ENCODE assay signal across 29 cellular contexts in genomic region chr16:7319514-7319913, GRCh38. TPM values are rescaled to one million over a fixed set of nuclear protein-coding genes. Genes with fewer than 3 reads are reported as not detected.
"Had no signal": no experiment of that assay in that cellular context is flagged by ENCODE, and none has a peak within 500 bp of the region (broad histone marks: within the 10 kb centered on the region; RNA-seq: fewer than 3 reads in every experiment).

No MANE protein-coding gene starts in this region.

- H3K27me3 ChIP-seq: adrenal gland, body of pancreas, colonic mucosa had no signal

- H3K27me3 Mint-ChIP-seq: activated CD4-positive, alpha-beta memory T cell treated with anti-CD3 and anti-CD28 coated beads, Interleukin-2, amount 10 ng/mL, durations not matched to agents 7 days and 5 days; activated CD4-positive, alpha-beta T cell treated with anti-CD3 and anti-CD28 coated beads, Interleukin-2, amount 10 ng/mL, durations not matched to agents 24 days and 14 days; activated naive CD4-positive, alpha-beta T cell treated with anti-CD3 and anti-CD28 coated beads, Interleukin-2, amount 50 U/mL, for 24 hours; activated T-cell treated with anti-CD3 and anti-CD28 coated beads, Interleukin-2, amount 50 U/mL, for 24 hours had no signal

- H3K9me3 ChIP-seq: adrenal gland, body of pancreas, colonic mucosa had no signal

- ATAC-seq: activated CD4-positive, alpha-beta T cell treated with anti-CD3 and anti-CD28 coated beads for 36 hours; activated naive CD8-positive, alpha-beta T cell treated with anti-CD3 and anti-CD28 coated beads, Interleukin-2, amount 50 U/mL, for 24 hours; activated T-cell treated with anti-CD3 and anti-CD28 coated beads, Interleukin-2, amount 50 U/mL, for 72 hours; body of pancreas had no signal

- H3K27ac Mint-ChIP-seq: activated CD4-positive, alpha-beta memory T cell treated with anti-CD3 and anti-CD28 coated beads, Interleukin-2, amount 10 ng/mL, durations not matched to agents 7 days and 5 days; activated CD4-positive, alpha-beta T cell treated with anti-CD3 and anti-CD28 coated beads for 36 hours; activated CD4-positive, alpha-beta T cell treated with anti-CD3 and anti-CD28 coated beads, Interleukin-2, amount 10 ng/mL, durations not matched to agents 24 days and 14 days; activated naive CD4-positive, alpha-beta T cell treated with anti-CD3 and anti-CD28 coated beads, Interleukin-2, amount 50 U/mL, for 24 hours; activated naive CD8-positive, alpha-beta T cell treated with anti-CD3 and anti-CD28 coated beads for 36 hours; activated naive CD8-positive, alpha-beta T cell treated with anti-CD3 and anti-CD28 coated beads, Interleukin-2, amount 50 U/mL, for 24 hours; activated T-cell treated with anti-CD3 and anti-CD28 coated beads, Interleukin-2, amount 50 U/mL, for 24 hours; activated T-cell treated with anti-CD3 and anti-CD28 coated beads, Interleukin-2, amount 50 U/mL, for 72 hours had no signal

- DNase-seq: activated CD4-positive, alpha-beta memory T cell treated with anti-CD3 and anti-CD28 coated beads, Interleukin-2, amount 10 ng/mL, durations not matched to agents 7 days and 5 days; activated CD4-positive, alpha-beta T cell treated with anti-CD3 and anti-CD28 coated beads for 36 hours; activated CD4-positive, alpha-beta T cell treated with anti-CD3 and anti-CD28 coated beads, Interleukin-2, amount 10 ng/mL, durations not matched to agents 24 days and 14 days; activated CD4-positive, CD25-positive, alpha-beta regulatory T cell; activated CD4-positive, CD25-positive, alpha-beta regulatory T cell treated with anti-CD3 and anti-CD28 coated beads, Interleukin-2, amount 50 U/mL, for 72 hours; activated CD8-positive, alpha-beta memory T cell treated with anti-CD3 and anti-CD28 coated beads, Interleukin-2, amount 50 U/mL, for 48 hours; activated effector memory CD4-positive, alpha-beta T cell treated with Interleukin-2 at 50 U/mL for 16 hours; activated gamma-delta T cell treated with Interleukin-2 at 50 U/mL for 16 hours; activated naive CD4-positive, alpha-beta T cell treated with Interleukin-2 at 50 U/mL for 16 hours; activated naive CD8-positive, alpha-beta T cell treated with anti-CD3 and anti-CD28 coated beads for 36 hours; activated naive CD8-positive, alpha-beta T cell treated with anti-CD3 and anti-CD28 coated beads, Interleukin-2, amount 50 U/mL, for 24 hours; activated T-cell treated with anti-CD3 and anti-CD28 coated beads for 4 hours; activated T-cell treated with anti-CD3 and anti-CD28 coated beads, Interleukin-2, amount 50 U/mL, for 24 hours; activated T-cell treated with anti-CD3 and anti-CD28 coated beads, Interleukin-2, amount 50 U/mL, for 72 hours; adrenal gland; amygdala; aorta; body of pancreas; central memory CD4-positive, alpha-beta T cell; cerebellar nuclear complex; colonic mucosa; effector CD8-positive, alpha-beta T cell; foreskin fibroblast; T-helper 2 cell had no signal

- H3K4me3 ChIP-seq: adrenal gland, body of pancreas, colonic mucosa had no signal

- H3K36me3 Mint-ChIP-seq: activated naive CD4-positive, alpha-beta T cell treated with anti-CD3 and anti-CD28 coated beads, Interleukin-2, amount 50 U/mL, for 24 hours; activated naive CD8-positive, alpha-beta T cell treated with anti-CD3 and anti-CD28 coated beads for 36 hours had no signal

- H3K4me1 Mint-ChIP-seq: activated CD4-positive, alpha-beta memory T cell treated with anti-CD3 and anti-CD28 coated beads, Interleukin-2, amount 10 ng/mL, durations not matched to agents 7 days and 5 days; activated CD4-positive, alpha-beta T cell treated with anti-CD3 and anti-CD28 coated beads for 36 hours; activated CD4-positive, alpha-beta T cell treated with anti-CD3 and anti-CD28 coated beads, Interleukin-2, amount 10 ng/mL, durations not matched to agents 24 days and 14 days; activated naive CD4-positive, alpha-beta T cell treated with anti-CD3 and anti-CD28 coated beads, Interleukin-2, amount 50 U/mL, for 24 hours; activated naive CD8-positive, alpha-beta T cell treated with anti-CD3 and anti-CD28 coated beads for 36 hours; activated naive CD8-positive, alpha-beta T cell treated with anti-CD3 and anti-CD28 coated beads, Interleukin-2, amount 50 U/mL, for 24 hours had no signal

- H3K4me3 Mint-ChIP-seq: activated CD4-positive, alpha-beta memory T cell treated with anti-CD3 and anti-CD28 coated beads, Interleukin-2, amount 10 ng/mL, durations not matched to agents 7 days and 5 days; activated CD4-positive, alpha-beta T cell treated with anti-CD3 and anti-CD28 coated beads for 36 hours; activated CD4-positive, alpha-beta T cell treated with anti-CD3 and anti-CD28 coated beads, Interleukin-2, amount 10 ng/mL, durations not matched to agents 24 days and 14 days; activated naive CD4-positive, alpha-beta T cell treated with anti-CD3 and anti-CD28 coated beads, Interleukin-2, amount 50 U/mL, for 24 hours; activated naive CD8-positive, alpha-beta T cell treated with anti-CD3 and anti-CD28 coated beads for 36 hours; activated naive CD8-positive, alpha-beta T cell treated with anti-CD3 and anti-CD28 coated beads, Interleukin-2, amount 50 U/mL, for 24 hours; activated T-cell treated with anti-CD3 and anti-CD28 coated beads, Interleukin-2, amount 50 U/mL, for 24 hours; activated T-cell treated with anti-CD3 and anti-CD28 coated beads, Interleukin-2, amount 50 U/mL, for 72 hours had no signal

- H3K36me3 ChIP-seq: adrenal gland, colonic mucosa had no signal

- H3K4me1 ChIP-seq: adrenal gland, body of pancreas, colonic mucosa had no signal

- H3K27ac ChIP-seq: adrenal gland, body of pancreas, colonic mucosa, epithelial cell of prostate had no signal

RNA-seq across cellular contexts. Expression of gene RBFOX1, which starts 13.1 kb away (rescaled TPM):
- total RNA-seq: activated CD4-positive, alpha-beta memory T cell treated with anti-CD3 and anti-CD28 coated beads, Interleukin-2, amount 10 ng/mL, durations not matched to agents 7 days and 5 days; activated CD4-positive, alpha-beta T cell treated with anti-CD3 and anti-CD28 coated beads for 36 hours; activated CD4-positive, alpha-beta T cell treated with anti-CD3 and anti-CD28 coated beads, Interleukin-2, amount 10 ng/mL, durations not matched to agents 24 days and 14 days; activated naive CD8-positive, alpha-beta T cell treated with anti-CD3 and anti-CD28 coated beads for 36 hours; activated T-cell treated with anti-CD3 and anti-CD28 coated beads, Interleukin-2, amount 50 U/mL, for 72 hours; aorta; body of pancreas; dermis microvascular lymphatic vessel endothelial cell; endothelial cell of umbilical vein; T-helper 1 cell treated with Interleukin-12 subunit alpha and Interleukin-12 subunit beta and Interleukin-4 antibody, amounts not matched to agents 30 ng/mL and 1 ng/mL, for 36 hours had no signal
- polyA plus RNA-seq: endothelial cell of umbilical vein had no signal
